In the genomic region with DNA sequence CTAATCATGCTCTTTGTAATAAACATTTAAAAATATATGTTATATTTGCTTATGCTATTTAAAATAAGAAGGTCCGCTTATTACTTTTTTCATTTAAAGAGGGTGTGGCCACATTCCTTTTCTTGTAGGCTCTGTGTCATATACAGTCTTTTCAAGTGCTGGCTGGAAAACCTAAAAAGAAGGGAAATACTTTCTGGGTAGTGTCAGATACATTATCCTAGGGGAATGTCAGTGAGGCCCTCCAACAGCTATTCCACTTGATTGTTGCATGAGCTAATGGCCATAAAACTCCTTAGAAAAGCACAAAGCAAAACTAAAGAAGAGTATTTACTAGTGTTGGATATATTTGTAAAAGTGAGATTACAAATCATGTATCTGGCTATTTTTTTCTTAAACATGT, we compare ENCODE assay signal across 9 cellular contexts. TPM values are rescaled to one million over a fixed set of nuclear protein-coding genes. Genes with fewer than 3 reads are reported as not detected.
DNase-seq lines count a peak whose midpoint lies in the region; ATAC-seq, FAIRE-seq and TF ChIP-seq lines count a peak whose summit lies in the region.
"Had no signal": no experiment of that assay in that cellular context is flagged by ENCODE, and none has a peak within 500 bp of the region (broad histone marks: within the 10 kb centered on the region; RNA-seq: fewer than 3 reads in every experiment).

No MANE protein-coding gene starts in this region.

- peak; percentile 35 for ATAC-seq in K562
- ATAC-seq in right lobe of liver, result no peak
- ATAC-seq in upper lobe of right lung, result peak; percentile 46

- H3K4me3 ChIP-seq in K562, result peak overlapping the region; percentile 57
- H3K4me3 ChIP-seq in right lobe of liver, result peak overlapping the region; percentile 8 to 22 (median 11)
- H3K4me3 ChIP-seq in upper lobe of right lung, result peak overlapping the region; percentile 58

- H3K9me3 Mint-ChIP-seq in activated naive CD4-positive, alpha-beta T cell treated with anti-CD3 and anti-CD28 coated beads, Interleukin-2, amount 10 ng/mL, durations not matched to agents 7 days and 5 days, result no peaks in the 10 kb centered on the region

- H3K4me1 Mint-ChIP-seq in activated naive CD4-positive, alpha-beta T cell treated with anti-CD3 and anti-CD28 coated beads, Interleukin-2, amount 10 ng/mL, durations not matched to agents 7 days and 5 days, result peaks cover 86% of the 10 kb centered on the region

- no peak for TF ChIP-seq RAD21 in K562 (CRISPR knock-in tag; conservative IDR thresholded peaks at IDR 0.05 in 1 of 2, IDR thresholded peaks at IDR 0.05 in 1 of 2)

- peaks cover 8 to 28% of the 10 kb centered on the region in 2 experiments; a peak in 4 of 5 replicates for H3K4me1 ChIP-seq in K562 (replicated peaks in 1 of 2; ENCODE audit: control insufficient read depth in 2 of 2, insufficient read depth in 2 of 2, low read length in 2 of 2)
- H3K4me1 ChIP-seq in right lobe of liver, result peaks cover 0 to 2% (median 0%) of the 10 kb centered on the region in 4 donors
- peaks cover 66% of the 10 kb centered on the region for H3K4me1 ChIP-seq in upper lobe of right lung

- H3K36me3 ChIP-seq in K562 (ENCODE audit: control insufficient read depth, insufficient read depth, low read length) (peaks cover 31% of the 10 kb centered on the region), right lobe of liver (no peaks in the 10 kb centered on the region), upper lobe of right lung (no peaks in the 10 kb centered on the region)

- H3K9me3 ChIP-seq in K562 (replicated peaks; ENCODE audit: control insufficient read depth, insufficient read depth, low read depth, low read length), result no peaks in the 10 kb centered on the region
- H3K9me3 ChIP-seq in right lobe of liver, result no peaks in the 10 kb centered on the region
- H3K9me3 ChIP-seq in upper lobe of right lung, result no peaks in the 10 kb centered on the region

- TSS peak; percentile 50 for BruUV-seq in K562 (replicated peaks; lab: Mats Ljungman, UMichigan)

- no peak for TF ChIP-seq POLR2A in K562 (conservative IDR thresholded peaks at IDR 0.05)
- TF ChIP-seq POLR2A in right lobe of liver (IDR thresholded peaks at IDR 0.05), result no peak

- H3K9me1 ChIP-seq in K562 (ENCODE audit: control insufficient read depth, insufficient read depth, low read length), result no peaks in the 10 kb centered on the region

- TF ChIP-seq CTCF in K562 (IDR thresholded peaks at IDR 0.05 in 2 of 3, conservative IDR thresholded peaks at IDR 0.05 in 1 of 3; ENCODE audit: insufficient read depth in 2 of 3, low read depth in 1 of 3, low read length in 3 of 3) (no peak), right lobe of liver (IDR thresholded peaks at IDR 0.05) (no peak), upper lobe of right lung (IDR thresholded peaks at IDR 0.05) (no peak)

- POLR2A ChIA-PET in K562 (lab: Yijun Ruan, JAX), result interaction anchor here (1.0 to 1.7 kb wide), 7 partner anchors 8 to 295 kb away, joined by 3 to 5 read pairs (median 4); no protein-coding TSS in a partner anchor

- peak overlapping the region; percentile 83 for H3K27ac Mint-ChIP-seq in activated naive CD4-positive, alpha-beta T cell treated with anti-CD3 and anti-CD28 coated beads, Interleukin-2, amount 10 ng/mL, durations not matched to agents 7 days and 5 days

- H3K27ac ChIP-seq in K562 (ENCODE audit: extremely low read depth, low read depth, low read length) (peak overlapping the region; percentile 90), right lobe of liver (peak overlapping the region; percentile 27 to 44 (median 28)), upper lobe of right lung (peak overlapping the region; percentile 90)

- CTCF ChIA-PET in activated naive CD4-positive, alpha-beta T cell treated with anti-CD3 and anti-CD28 coated beads, Interleukin-2, amount 10 ng/mL, durations not matched to agents 7 days and 5 days (lab: Charles Lee), result interaction anchor here (1.1 to 2.9 kb wide), 4 partner anchors 15 to 45 kb away, joined by 4 to 13 read pairs (median 6); no protein-coding TSS in a partner anchor
- CTCF ChIA-PET in K562 (lab: Yijun Ruan, JAX; ENCODE audit: low intra/inter-chr PET ratio), result no interaction called here

- no peak for DNase-seq in activated naive CD4-positive, alpha-beta T cell treated with anti-CD3 and anti-CD28 coated beads, Interleukin-2, amount 10 ng/mL, durations not matched to agents 7 days and 5 days
- DNase-seq in activated naive CD4-positive, alpha-beta T cell (lab: John Stamatoyannopoulos, UW), result no peak
- no peak for DNase-seq in K562 (ENCODE audit: extremely low read depth in 1 of 4, low spot score in 3 of 4)
- no peak for DNase-seq in right lobe of liver
- no peak for DNase-seq in upper lobe of right lung
- no peak for DNase-seq in D341Med (ENCODE audit: low spot score)
- no peak for DNase-seq in KG1 (lab: John Stamatoyannopoulos, UW)
- no peak for DNase-seq in GDM1 (lab: John Stamatoyannopoulos, UW)
- DNase-seq: NCI-H1048 had no signal

- TF ChIP-seq EP300 in K562 (IDR thresholded peaks at IDR 0.05; ENCODE audit: low read length), result no peak

- no peaks in the 10 kb centered on the region; the same call in 1 of the 2 replicates for H4K20me1 ChIP-seq in K562 (replicated peaks; ENCODE audit: control insufficient read depth, insufficient read depth, low read length)

- no peaks in the 10 kb centered on the region for H3K27me3 Mint-ChIP-seq in activated naive CD4-positive, alpha-beta T cell treated with anti-CD3 and anti-CD28 coated beads, Interleukin-2, amount 10 ng/mL, durations not matched to agents 7 days and 5 days

- peak overlapping the region; percentile 78 for H3K4me3 Mint-ChIP-seq in activated naive CD4-positive, alpha-beta T cell treated with anti-CD3 and anti-CD28 coated beads, Interleukin-2, amount 10 ng/mL, durations not matched to agents 7 days and 5 days

- H2AFZ ChIP-seq in K562 (ENCODE audit: low read depth, low read length), result no peak overlapping the region

- H3K27me3 ChIP-seq in K562 (ENCODE audit: control insufficient read depth in 2 of 2, insufficient read depth in 2 of 2, low read length in 2 of 2), result no peaks in the 10 kb centered on the region
- no peaks in the 10 kb centered on the region for H3K27me3 ChIP-seq in right lobe of liver
- H3K27me3 ChIP-seq in upper lobe of right lung, result no peaks in the 10 kb centered on the region

- in situ Hi-C loops in K562 (cut with MboI), result no loop called here

- H3K79me2 ChIP-seq in K562 (ENCODE audit: control insufficient read depth, insufficient read depth, low read length), result peaks cover 68% of the 10 kb centered on the region

- H3K36me3 Mint-ChIP-seq in activated naive CD4-positive, alpha-beta T cell treated with anti-CD3 and anti-CD28 coated beads, Interleukin-2, amount 10 ng/mL, durations not matched to agents 7 days and 5 days, result peaks cover 9% of the 10 kb centered on the region

- peak overlapping the region; percentile 92 for H3K4me2 ChIP-seq in K562 (ENCODE audit: insufficient read depth, low read length)

- no peak for FAIRE-seq in K562 (lab: Jason Lieb, UNC)

- intact Hi-C loops in K562 (cut with micrococcal nuclease) (loop anchor here (5.0 kb wide), 1 partner anchor 825 kb away; no protein-coding TSS in a partner anchor), right lobe of liver (cut with DNase I) (no loop called here), upper lobe of right lung (cut with DNase I) (no loop called here)

- WGBS in K562 (ENCODE audit: insufficient coverage, low coverage, missing lambda C conversion rate), result 0% methylated on average over 1 of the region's 1 CpG
- WGBS in right lobe of liver (ENCODE audit: insufficient coverage, low coverage, low lambda C conversion rate, missing lambda C conversion rate), result 41% methylated on average over 1 of the region's 1 CpG

- peak overlapping the region; percentile 40 to 88; a peak in 3 of 4 replicates for H3K9ac ChIP-seq in K562 (ENCODE audit: insufficient read depth in 1 of 2, low read depth in 2 of 2, low read length in 2 of 2)

TF ChIP-seq in K562, 482 proteins besides CTCF, POLR2A, EP300 and RAD21 (continues in another document):
- no peak for TF ChIP-seq NR4A1 (CRISPR knock-in tag; IDR thresholded peaks at IDR 0.05)
- TF ChIP-seq NR4A1 (tag; IDR thresholded peaks at IDR 0.05), result no peak
- no peak for TF ChIP-seq KDM5B (IDR thresholded peaks at IDR 0.05; ENCODE audit: insufficient replicate concordance, low read depth, low read length)
- TF ChIP-seq MBD2 (IDR thresholded peaks at IDR 0.05; ENCODE audit: borderline replicate concordance, low read depth), result no peak
- TF ChIP-seq ZBTB8A (IDR thresholded peaks at IDR 0.05; ENCODE audit: partially characterized antibody), result no peak
- TF ChIP-seq, protein P1, sequence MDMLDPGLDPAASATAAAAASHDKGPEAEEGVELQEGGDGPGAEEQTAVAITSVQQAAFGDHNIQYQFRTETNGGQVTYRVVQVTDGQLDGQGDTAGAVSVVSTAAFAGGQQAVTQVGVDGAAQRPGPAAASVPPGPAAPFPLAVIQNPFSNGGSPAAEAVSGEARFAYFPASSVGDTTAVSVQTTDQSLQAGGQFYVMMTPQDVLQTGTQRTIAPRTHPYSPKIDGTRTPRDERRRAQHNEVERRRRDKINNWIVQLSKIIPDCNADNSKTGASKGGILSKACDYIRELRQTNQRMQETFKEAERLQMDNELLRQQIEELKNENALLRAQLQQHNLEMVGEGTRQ (CRISPR knock-in tag; IDR thresholded peaks at IDR 0.05), result no peak
- no peak for TF ChIP-seq HLTF (IDR thresholded peaks at IDR 0.05)
- peak; percentile 39 for TF ChIP-seq POLR2AphosphoS5 (IDR thresholded peaks at IDR 0.05; ENCODE audit: control insufficient read depth, insufficient read depth, low read depth, low read length)

RNA-seq across cellular contexts. Expression of a gene that starts 0.8 kb away (rescaled TPM):
- total RNA-seq in K562 (2011; cell fraction: chromatin; rRNA removed; ENCODE audit: low replicate concordance), result 84.5 and 286 TPM in 2 replicates
- total RNA-seq in K562 (2011; cell fraction: nucleolus; rRNA removed), result 63.2 and 89.4 TPM in 2 replicates
- 161 and 202 TPM in 2 replicates for total RNA-seq in K562 (2011; cell fraction: nucleoplasm; rRNA removed)
- total RNA-seq in K562 (2014; rRNA removed) (395 and 406 TPM in 2 replicates), K562 (2014; rRNA removed; fragmentation: Illumina TruSeq; extraction: Trizol) (699 and 816 TPM in 2 replicates), K562 (2015; rRNA removed; fragmentation: Illumina TruSeq; extraction: Trizol) (445 and 472 TPM in 2 replicates), K562 (2021) (407 and 423 TPM in 2 replicates), right lobe of liver (10 to 100 TPM in 4 of 6 experiments, 1 to 10 TPM in 2; 3.2 to 16.8 (median 12.5) TPM), upper lobe of right lung (314 TPM)
- polyA plus RNA-seq in K562 (2011; rRNA removed) (560 and 820 TPM in 2 replicates), K562 (2014; fragmentation: Illumina TruSeq; extraction: Trizol) (603 and 620 TPM in 2 replicates), K562 (2014; fragmentation: Nextera tagmentation; extraction: Ambion mirVana) (1,000 to 10,000 TPM in 1 of 2 experiments, 100 to 1,000 TPM in 1; 940 to 1,298 TPM), K562 (2014; rRNA removed) (529 and 544 TPM in 2 replicates)
- polyA plus RNA-seq in K562 (2011; cell fraction: cytosol; rRNA removed), result 136 and 244 TPM in 2 replicates
- 168 and 258 TPM in 2 replicates for polyA plus RNA-seq in K562 (2011; cell fraction: nucleus; rRNA removed)
- 427 and 491 TPM in 2 replicates for polyA plus RNA-seq in K562 (2012)
- polyA minus RNA-seq in K562 (2011; rRNA and poly(A)+ RNA removed), result 415 and 433 TPM in 2 replicates
- 143 and 163 TPM in 2 replicates for polyA minus RNA-seq in K562 (2011; cell fraction: cytosol; rRNA and poly(A)+ RNA removed)
- 111 and 232 TPM in 2 replicates for polyA minus RNA-seq in K562 (2011; cell fraction: nucleus; rRNA and poly(A)+ RNA removed)

Comparison
In these comparisons a context has a peak if more than half of its experiments do, and no peak if none do; other contexts are left out.
1. ATAC-seq: peak in K562 (single experiment) and upper lobe of right lung (single experiment); none in right lobe of liver (0 of 4).
2. H3K27ac ChIP-seq: peak in every context shown above with its lines; median percentile 90 in K562; 90 in upper lobe of right lung; 28 in right lobe of liver.
3. Peak in every context shown above with its lines, with median percentiles within 50 percentile points of each other: H3K4me3 ChIP-seq.